Comparison of ENCODE assay signal across 9 cellular contexts in the genomic region with DNA sequence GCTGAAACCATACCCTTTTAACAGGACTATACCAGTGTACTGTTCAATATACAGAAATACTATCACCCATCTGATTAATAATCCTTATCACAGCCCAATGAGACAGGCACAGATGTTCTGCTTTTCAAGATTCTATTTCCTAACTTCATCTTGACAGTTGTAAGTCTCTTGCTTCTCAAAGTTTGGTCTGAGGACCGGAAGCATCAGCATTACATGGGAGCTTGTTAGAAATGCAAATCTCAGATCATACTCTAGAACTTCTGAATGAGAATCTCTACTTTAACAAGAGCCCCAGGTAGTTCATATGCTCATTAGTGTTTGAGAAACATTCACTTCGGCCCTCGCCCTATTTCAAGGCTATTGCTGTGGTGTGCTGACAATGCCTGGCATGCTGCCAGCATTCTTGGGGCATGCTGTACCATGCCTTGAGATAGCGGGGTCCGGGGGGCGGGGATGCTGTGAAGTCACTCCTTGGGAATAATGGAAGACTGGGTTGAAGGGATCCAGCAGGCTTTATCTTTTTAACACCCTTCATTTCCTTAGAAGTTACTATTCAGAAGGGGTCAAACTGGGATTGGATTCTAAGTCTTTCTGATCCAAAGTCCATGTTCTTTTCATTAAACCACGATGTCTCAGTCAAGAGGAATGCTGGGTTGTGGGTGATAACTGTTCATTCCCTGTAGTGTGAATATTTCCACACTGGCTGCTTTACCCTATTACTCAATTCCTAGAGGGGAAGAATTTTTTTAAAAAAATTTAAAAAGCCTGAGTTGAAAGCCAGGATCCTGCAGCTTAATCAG.
DNase-seq lines count a peak whose midpoint lies in the region; ATAC-seq and TF ChIP-seq lines count a peak whose summit lies in the region.
"Had no signal": no experiment of that assay in that cellular context is flagged by ENCODE, and none has a peak within 500 bp of the region (broad histone marks: within the 10 kb centered on the region; RNA-seq: fewer than 3 reads in every experiment).

No MANE protein-coding gene starts in this region.

- no peak for TF ChIP-seq POLR2A in erythroblast (IDR thresholded peaks at IDR 0.05; ENCODE audit: low read length)

- DNase-seq in AG20443 (ENCODE audit: low spot score) (peak; percentile 85), NCI-H2171 treated with DMSO at 0.1 percent for 48 hours (lab: John Stamatoyannopoulos, UW) (peak; percentile 31), erythroblast (lab: John Stamatoyannopoulos, UW) (peak; percentile 2 to 5), myocyte (ENCODE audit: low read depth) (peak; percentile 93), NCI-H1930 (lab: John Stamatoyannopoulos, UW) (no peak), UCSD-AML1 (lab: John Stamatoyannopoulos, UW; ENCODE audit: unreplicated experiment) (no peak)
- DNase-seq: activated naive CD4-positive, alpha-beta T cell treated with anti-CD3 and anti-CD28 coated beads for 36 hours had no signal

- no peak for ATAC-seq in GM19324 (IDR thresholded peaks at IDR 0.05; ENCODE audit: low FRiP score, unreplicated experiment)
- no peak for ATAC-seq in HG03108 (IDR thresholded peaks at IDR 0.05; ENCODE audit: unreplicated experiment)

Comparison
In these comparisons a context has a peak if more than half of its experiments do, and no peak if none do; other contexts are left out.
1. DNase-seq: peak in AG20443 (single experiment), NCI-H2171 treated with DMSO at 0.1 percent for 48 hours (single experiment), erythroblast (2 of 2) and myocyte (single experiment); none in NCI-H1930 (0 of 2) and UCSD-AML1 (single experiment).